21 cellular contexts compared by ENCODE assay signal in genomic region chr4:139011220-139011950, GRCh38.
"Had no signal": no experiment of that assay in that cellular context is flagged by ENCODE, and none has a peak within 500 bp of the region (broad histone marks: within the 10 kb centered on the region; RNA-seq: fewer than 3 reads in every experiment).

No MANE protein-coding gene starts in this region.

- H3K36me3 Mint-ChIP-seq: activated naive CD4-positive, alpha-beta T cell treated with anti-CD3 and anti-CD28 coated beads, Interleukin-2, amount 10 ng/mL, durations not matched to agents 7 days and 5 days; natural killer cell had no signal

- H3K9me3 ChIP-seq: body of pancreas, lower lobe of right lung, neutrophil, ovary, prostate gland, thyroid gland had no signal

- H3K27me3 ChIP-seq: body of pancreas, cardiac muscle cell, foreskin keratinocyte, neutrophil, ovary, thyroid gland had no signal

- H3K27ac ChIP-seq: body of pancreas, cardiac muscle cell, foreskin keratinocyte, lower lobe of right lung, neutrophil, ovary, prostate gland, thyroid gland had no signal

- H3K4me3 Mint-ChIP-seq: activated B cell treated with CpG ODN at 0.5 μM for 24 hours; activated CD4-positive, alpha-beta T cell treated with anti-CD3 and anti-CD28 coated beads for 36 hours; activated naive CD4-positive, alpha-beta T cell treated with anti-CD3 and anti-CD28 coated beads, Interleukin-2, amount 10 ng/mL, durations not matched to agents 7 days and 5 days; natural killer cell had no signal

- H3K27ac Mint-ChIP-seq: activated B cell treated with CpG ODN at 0.5 μM for 24 hours; activated CD4-positive, alpha-beta T cell treated with anti-CD3 and anti-CD28 coated beads for 36 hours; activated naive CD4-positive, alpha-beta T cell treated with anti-CD3 and anti-CD28 coated beads, Interleukin-2, amount 10 ng/mL, durations not matched to agents 7 days and 5 days; natural killer cell had no signal

- DNase-seq: activated B cell treated with CpG ODN at 0.5 μM for 24 hours; activated CD4-positive, alpha-beta T cell treated with anti-CD3 and anti-CD28 coated beads for 36 hours; activated CD4-positive, alpha-beta T cell treated with anti-CD3 and anti-CD28 coated beads, Interleukin-2, amount 50 U/mL, for 48 hours; activated effector memory CD4-positive, alpha-beta T cell treated with Interleukin-2 at 50 U/mL for 16 hours; activated naive CD4-positive, alpha-beta T cell treated with anti-CD3 and anti-CD28 coated beads, Interleukin-2, amount 10 ng/mL, durations not matched to agents 7 days and 5 days; activated T-cell treated with anti-CD3 and anti-CD28 coated beads, Interleukin-2, amount 50 U/mL, for 48 hours; body of pancreas; dermis blood vessel endothelial cell; effector CD8-positive, alpha-beta T cell; foreskin keratinocyte; lower lobe of right lung; natural killer cell; ovary; stimulated activated CD4-positive, alpha-beta T cell treated with anti-CD3 and anti-CD28 coated beads, Interleukin-12 subunit alpha, Interleukin-12 subunit beta, amount 100 ng/mL, for 4 hours; stimulated activated CD4-positive, alpha-beta T cell treated with anti-CD3 and anti-CD28 coated beads, Interleukin-4, amount 100 ng/mL, for 4 hours; stimulated activated naive CD8-positive, alpha-beta T cell treated with anti-CD3 and anti-CD28 coated beads, Interleukin-15, Interleukin-2, amounts not matched to agents 100 U/mL and 50 U/mL, for 24 hours; T-helper 1 cell; thyroid gland had no signal

- H3K4me3 ChIP-seq: body of pancreas, cardiac muscle cell, lower lobe of right lung, ovary, prostate gland, thyroid gland had no signal

- H3K36me3 ChIP-seq: cardiac muscle cell, lower lobe of right lung, neutrophil, ovary, prostate gland, thyroid gland had no signal

- H3K9me3 Mint-ChIP-seq: activated B cell treated with CpG ODN at 0.5 μM for 24 hours, natural killer cell had no signal

- H3K27me3 Mint-ChIP-seq: activated B cell treated with CpG ODN at 0.5 μM for 24 hours; activated CD4-positive, alpha-beta T cell treated with anti-CD3 and anti-CD28 coated beads for 36 hours; activated naive CD4-positive, alpha-beta T cell treated with anti-CD3 and anti-CD28 coated beads, Interleukin-2, amount 10 ng/mL, durations not matched to agents 7 days and 5 days had no signal

- ATAC-seq: activated CD4-positive, alpha-beta T cell treated with anti-CD3 and anti-CD28 coated beads for 36 hours; body of pancreas; foreskin keratinocyte; lower lobe of right lung; natural killer cell; stimulated activated naive CD8-positive, alpha-beta T cell treated with anti-CD3 and anti-CD28 coated beads, Interleukin-15, Interleukin-2, amounts not matched to agents 100 U/mL and 50 U/mL, for 24 hours had no signal
